9 cellular contexts compared by ENCODE assay signal in genomic region chr12:47725893-47726292, GRCh38. TPM values are rescaled to one million over a fixed set of nuclear protein-coding genes. Genes with fewer than 3 reads are reported as not detected.
A peak's percentile ranks its signal among the peaks of the same experiment; 100 is the strongest.
DNase-seq lines count a peak whose midpoint lies in the region; ATAC-seq and TF ChIP-seq lines count a peak whose summit lies in the region.
"Had no signal": no experiment of that assay in that cellular context is flagged by ENCODE, and none has a peak within 500 bp of the region (broad histone marks: within the 10 kb centered on the region; RNA-seq: fewer than 3 reads in every experiment).

No MANE protein-coding gene starts in this region.

- peak; percentile 80 for ATAC-seq in GM18520 (IDR thresholded peaks at IDR 0.05; ENCODE audit: unreplicated experiment)
- ATAC-seq in HG02571 (IDR thresholded peaks at IDR 0.05; ENCODE audit: unreplicated experiment): peak; percentile 88
- ATAC-seq: stimulated activated effector memory CD8-positive, alpha-beta T cell treated with anti-CD3 and anti-CD28 coated beads, Interleukin-12 subunit alpha, Interleukin-12 subunit beta, amount 100 ng/mL, for 72 hours had no signal

- intact Hi-C loops in activated T-helper 2 cell treated with anti-CD3 and anti-CD28 coated beads, Interferon-gamma antibody, Interleukin-2, Interleukin-4, amounts not matched to agents 10 μg/mL and 5 μg/mL and 100 μg/mL, durations not matched to agents 14 hours and 24 hours and 36 hours (cut with micrococcal nuclease): no loop called here

- no peaks in the 10 kb centered on the region for H3K27me3 Mint-ChIP-seq in mesothelial cell of epicardium (ENCODE audit: low read depth)
- no peaks in the 10 kb centered on the region for H3K27me3 Mint-ChIP-seq in activated T-helper 2 cell treated with anti-CD3 and anti-CD28 coated beads, Interferon-gamma antibody, Interleukin-2, Interleukin-4, amounts not matched to agents 10 μg/mL and 5 μg/mL and 100 μg/mL, durations not matched to agents 14 hours and 24 hours and 36 hours (ENCODE audit: low read depth)

- H3K4me3 Mint-ChIP-seq in mesothelial cell of epicardium: no peak overlapping the region
- H3K4me3 Mint-ChIP-seq in activated T-helper 2 cell treated with anti-CD3 and anti-CD28 coated beads, Interferon-gamma antibody, Interleukin-2, Interleukin-4, amounts not matched to agents 10 μg/mL and 5 μg/mL and 100 μg/mL, durations not matched to agents 14 hours and 24 hours and 36 hours (ENCODE audit: low read depth): no peak overlapping the region
- H3K4me3 Mint-ChIP-seq: stimulated activated effector memory CD8-positive, alpha-beta T cell treated with anti-CD3 and anti-CD28 coated beads, Interleukin-12 subunit alpha, Interleukin-12 subunit beta, amount 100 ng/mL, for 72 hours had no signal

- peak overlapping the region; percentile 57 for H3K27ac Mint-ChIP-seq in mesothelial cell of epicardium
- H3K27ac Mint-ChIP-seq in activated T-helper 2 cell treated with anti-CD3 and anti-CD28 coated beads, Interferon-gamma antibody, Interleukin-2, Interleukin-4, amounts not matched to agents 10 μg/mL and 5 μg/mL and 100 μg/mL, durations not matched to agents 14 hours and 24 hours and 36 hours: no peak overlapping the region
- H3K27ac Mint-ChIP-seq: stimulated activated effector memory CD8-positive, alpha-beta T cell treated with anti-CD3 and anti-CD28 coated beads, Interleukin-12 subunit alpha, Interleukin-12 subunit beta, amount 100 ng/mL, for 72 hours had no signal

- TF ChIP-seq CTCF in mesothelial cell of epicardium (IDR thresholded peaks at IDR 0.05; ENCODE audit: unreplicated experiment): no peak

- peaks cover 54% of the 10 kb centered on the region for H3K4me1 Mint-ChIP-seq in mesothelial cell of epicardium
- H3K4me1 Mint-ChIP-seq in activated T-helper 2 cell treated with anti-CD3 and anti-CD28 coated beads, Interferon-gamma antibody, Interleukin-2, Interleukin-4, amounts not matched to agents 10 μg/mL and 5 μg/mL and 100 μg/mL, durations not matched to agents 14 hours and 24 hours and 36 hours (ENCODE audit: low read depth): peaks cover 21% of the 10 kb centered on the region

- H3K36me3 Mint-ChIP-seq in mesothelial cell of epicardium: no peaks in the 10 kb centered on the region
- no peaks in the 10 kb centered on the region for H3K36me3 Mint-ChIP-seq in activated T-helper 2 cell treated with anti-CD3 and anti-CD28 coated beads, Interferon-gamma antibody, Interleukin-2, Interleukin-4, amounts not matched to agents 10 μg/mL and 5 μg/mL and 100 μg/mL, durations not matched to agents 14 hours and 24 hours and 36 hours (ENCODE audit: low read depth)
- H3K36me3 Mint-ChIP-seq: stimulated activated effector memory CD8-positive, alpha-beta T cell treated with anti-CD3 and anti-CD28 coated beads, Interleukin-12 subunit alpha, Interleukin-12 subunit beta, amount 100 ng/mL, for 72 hours had no signal

- no peaks in the 10 kb centered on the region for H3K9me3 Mint-ChIP-seq in mesothelial cell of epicardium
- no peaks in the 10 kb centered on the region for H3K9me3 Mint-ChIP-seq in activated T-helper 2 cell treated with anti-CD3 and anti-CD28 coated beads, Interferon-gamma antibody, Interleukin-2, Interleukin-4, amounts not matched to agents 10 μg/mL and 5 μg/mL and 100 μg/mL, durations not matched to agents 14 hours and 24 hours and 36 hours
- H3K9me3 Mint-ChIP-seq: stimulated activated effector memory CD8-positive, alpha-beta T cell treated with anti-CD3 and anti-CD28 coated beads, Interleukin-12 subunit alpha, Interleukin-12 subunit beta, amount 100 ng/mL, for 72 hours had no signal

- DNase-seq in NCI-H526 treated with DMSO at 0.1 percent for 48 hours (lab: John Stamatoyannopoulos, UW): peak; percentile 28
- no peak for DNase-seq in mesothelial cell of epicardium (ENCODE audit: low spot score in 2 of 2, unreplicated experiment in 2 of 2)
- DNase-seq in cerebellar cortex (ENCODE audit: low spot score): no peak
- no peak for DNase-seq in activated T-helper 2 cell treated with anti-CD3 and anti-CD28 coated beads, Interferon-gamma antibody, Interleukin-2, Interleukin-4, amounts not matched to agents 10 μg/mL and 5 μg/mL and 100 μg/mL, durations not matched to agents 14 hours and 24 hours and 36 hours (ENCODE audit: low spot score)
- no peak for DNase-seq in NCI-H2196 (lab: John Stamatoyannopoulos, UW; ENCODE audit: unreplicated experiment)
- no peak for DNase-seq in islet precursor cell

RNA-seq across cellular contexts. Expression of gene ENDOU, which starts 0.6 kb away (rescaled TPM):
- 0.11 to 0.51 TPM (median 0.29 TPM) in 3 replicates for total RNA-seq in mesothelial cell of epicardium
- total RNA-seq in activated T-helper 2 cell treated with anti-CD3 and anti-CD28 coated beads, Interferon-gamma antibody, Interleukin-2, Interleukin-4, amounts not matched to agents 10 μg/mL and 5 μg/mL and 100 μg/mL, durations not matched to agents 14 hours and 24 hours and 36 hours: not detected in 2 replicates

RNA-seq across cellular contexts. Expression of gene RPAP3, which starts 20.1 kb away (rescaled TPM):
- total RNA-seq in mesothelial cell of epicardium: 36.8 to 40.4 TPM (median 39.6 TPM) in 3 replicates
- total RNA-seq in activated T-helper 2 cell treated with anti-CD3 and anti-CD28 coated beads, Interferon-gamma antibody, Interleukin-2, Interleukin-4, amounts not matched to agents 10 μg/mL and 5 μg/mL and 100 μg/mL, durations not matched to agents 14 hours and 24 hours and 36 hours: 57.4 and 58.7 TPM in 2 replicates

RNA-seq across cellular contexts. Expression of gene RAPGEF3, which starts 32.8 kb away (rescaled TPM):
- total RNA-seq in mesothelial cell of epicardium: 18.0 to 20.9 TPM (median 19.4 TPM) in 3 replicates
- total RNA-seq in activated T-helper 2 cell treated with anti-CD3 and anti-CD28 coated beads, Interferon-gamma antibody, Interleukin-2, Interleukin-4, amounts not matched to agents 10 μg/mL and 5 μg/mL and 100 μg/mL, durations not matched to agents 14 hours and 24 hours and 36 hours: 1.8 and 2.7 TPM in 2 replicates

RNA-seq across cellular contexts. Expression of gene SLC48A1, which starts 47.1 kb away (rescaled TPM):
- 25.3 to 27.7 TPM (median 27.0 TPM) in 3 replicates for total RNA-seq in mesothelial cell of epicardium
- total RNA-seq in activated T-helper 2 cell treated with anti-CD3 and anti-CD28 coated beads, Interferon-gamma antibody, Interleukin-2, Interleukin-4, amounts not matched to agents 10 μg/mL and 5 μg/mL and 100 μg/mL, durations not matched to agents 14 hours and 24 hours and 36 hours: 7.3 and 7.4 TPM in 2 replicates
